17 cellular contexts compared by ENCODE assay signal in the genomic region with DNA sequence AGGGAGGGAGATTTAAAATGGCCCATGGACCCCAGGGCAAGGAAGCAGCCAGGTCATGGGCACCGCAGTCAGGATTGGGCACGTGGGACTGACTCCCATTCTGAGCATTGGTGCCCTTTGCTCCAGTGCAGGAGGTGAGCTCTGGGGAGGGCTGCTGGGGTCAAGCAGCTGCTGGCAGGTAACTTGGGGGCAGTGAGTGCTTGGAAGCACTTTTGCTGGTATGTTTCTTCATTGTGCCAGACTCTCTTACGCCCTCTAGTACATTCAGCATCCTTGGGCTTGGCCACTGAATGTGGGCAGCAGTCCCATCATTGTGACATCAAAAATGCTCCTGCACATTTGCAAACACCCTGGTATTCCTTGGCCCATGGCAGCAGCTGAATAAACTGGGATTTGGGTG. TPM values are rescaled to one million over a fixed set of nuclear protein-coding genes. Genes with fewer than 3 reads are reported as not detected.
A peak's percentile ranks its signal among the peaks of the same experiment; 100 is the strongest.
DNase-seq lines count a peak whose midpoint lies in the region; ATAC-seq and TF ChIP-seq lines count a peak whose summit lies in the region.
"Had no signal": no experiment of that assay in that cellular context is flagged by ENCODE, and none has a peak within 500 bp of the region (broad histone marks: within the 10 kb centered on the region; RNA-seq: fewer than 3 reads in every experiment).

No MANE protein-coding gene starts in this region.

- H3K18ac ChIP-seq in H9 (ENCODE audit: insufficient read length, low read depth, low read length): no peak overlapping the region

- H2BK5ac ChIP-seq in H9 (ENCODE audit: insufficient read length, low read length): no peak overlapping the region

- no peak for TF ChIP-seq CTCF in AG10803 (conservative IDR thresholded peaks at IDR 0.05; ENCODE audit: low read length)
- TF ChIP-seq CTCF in H9 (conservative IDR thresholded peaks at IDR 0.05): no peak

- no peak overlapping the region for H2BK15ac ChIP-seq in H9 (ENCODE audit: low read depth, low read length)

- H3K27ac Mint-ChIP-seq in H9: peak overlapping the region; percentile 49 to 87 (median 87); a peak in 5 of 7 replicates
- no peak overlapping the region for H3K27ac Mint-ChIP-seq in central memory CD8-positive, alpha-beta T cell (ENCODE audit: low read depth)
- H3K27ac Mint-ChIP-seq in naive thymus-derived CD8-positive, alpha-beta T cell: peak overlapping the region in 9 of 10 donors; percentile 31 to 84 (median 69)
- H3K27ac Mint-ChIP-seq in CD4-positive, alpha-beta memory T cell: peak overlapping the region in 3 of 7 donors; percentile 23 to 30 (median 25)
- H3K27ac Mint-ChIP-seq: dendritic cell treated with granulocyte-macrophage colony-stimulating factor and Interleukin-4, amounts not matched to agents 40 ng/mL and 50 ng/mL, for 4 days had no signal

- no peak overlapping the region for H3K56ac ChIP-seq in H9 (ENCODE audit: insufficient read length, low read depth, low read length)

- H4K20me1 ChIP-seq in H9 (ENCODE audit: control insufficient read depth, insufficient read depth, insufficient read length): peaks cover 5% of the 10 kb centered on the region

- no peak overlapping the region for H3K23ac ChIP-seq in H9 (ENCODE audit: insufficient read length, low read depth, low read length)

- peak overlapping the region in 1 of 2 experiments; percentile 6; a peak in 1 of 5 replicates for H3K4me3 Mint-ChIP-seq in H9
- H3K4me3 Mint-ChIP-seq in central memory CD8-positive, alpha-beta T cell: peak overlapping the region; percentile 4
- H3K4me3 Mint-ChIP-seq in naive thymus-derived CD8-positive, alpha-beta T cell: peak overlapping the region in 7 of 10 donors; percentile 7 to 64 (median 33)
- H3K4me3 Mint-ChIP-seq in CD4-positive, alpha-beta memory T cell: peak overlapping the region in 2 of 8 donors; percentile 10 to 38
- H3K4me3 Mint-ChIP-seq: dendritic cell treated with granulocyte-macrophage colony-stimulating factor and Interleukin-4, amounts not matched to agents 40 ng/mL and 50 ng/mL, for 4 days had no signal

- no peaks in the 10 kb centered on the region for H3K9me3 ChIP-seq in H9 (ENCODE audit: control insufficient read depth, low read depth, low read length)
- no peaks in the 10 kb centered on the region for H3K9me3 ChIP-seq in CD4-positive, alpha-beta memory T cell (ENCODE audit: control insufficient read depth in 1 of 2, low read length in 2 of 2)
- H3K9me3 ChIP-seq: sigmoid colon, thyroid gland had no signal

- CTCF ChIA-PET in CD4-positive, alpha-beta memory T cell (lab: Charles Lee; ENCODE audit: partially characterized antibody): interaction anchor here (1.2 to 1.7 kb wide), 2 partner anchors 14 to 77 kb away, joined by 3 to 4 read pairs; no protein-coding TSS in a partner anchor

- peaks cover 9% of the 10 kb centered on the region; the same call in 1 of the 2 replicates for H3K4me1 ChIP-seq in H9 (ENCODE audit: insufficient read depth, low read length)
- H3K4me1 ChIP-seq in CD4-positive, alpha-beta memory T cell (ENCODE audit: insufficient read depth, low read length): peaks cover 61% of the 10 kb centered on the region

- POLR2A ChIA-PET in naive thymus-derived CD8-positive, alpha-beta T cell (lab: Charles Lee): interaction anchor here (0.8 to 1.5 kb wide), 2 partner anchors 29 to 73 kb away, joined by 3 to 4 read pairs; no protein-coding TSS in a partner anchor
- POLR2A ChIA-PET in CD4-positive, alpha-beta memory T cell (lab: Charles Lee; ENCODE audit: partially characterized antibody): interaction anchor here (1.5 kb wide), 1 partner anchor 54 kb away, joined by 3 read pairs; no protein-coding TSS in a partner anchor

- H3T11ph ChIP-seq in H9 (ENCODE audit: low read length): no peak overlapping the region

- no peak overlapping the region for H2BK20ac ChIP-seq in H9 (ENCODE audit: low read depth, low read length, poor library complexity, severe bottlenecking)

- no peak overlapping the region; the same call in 1 of the 2 replicates for H3K14ac ChIP-seq in H9 (ENCODE audit: insufficient read depth, low read length)

- H2BK120ac ChIP-seq in H9 (ENCODE audit: low read depth, low read length, poor library complexity, severe bottlenecking): no peak overlapping the region

- H3K9ac ChIP-seq in H9 (ENCODE audit: extremely low read depth, insufficient read length, low read length): no peak overlapping the region

- H2AFZ ChIP-seq in H9 (ENCODE audit: low read length): no peak overlapping the region

- H3K4ac ChIP-seq in H9 (ENCODE audit: low read depth, low read length): no peak overlapping the region

- H3K27me3 ChIP-seq in H9 (ENCODE audit: insufficient read depth, low read length): no peaks in the 10 kb centered on the region
- H3K27me3 ChIP-seq in CD4-positive, alpha-beta memory T cell (ENCODE audit: insufficient read depth, low read length): no peaks in the 10 kb centered on the region
- H3K27me3 ChIP-seq: sigmoid colon, thyroid gland had no signal

- peaks cover 17% of the 10 kb centered on the region for H3K36me3 ChIP-seq in CD4-positive, alpha-beta memory T cell (ENCODE audit: insufficient read depth, low read length)
- H3K36me3 ChIP-seq: sigmoid colon, thyroid gland had no signal

- H3K27ac ChIP-seq in H9 (ENCODE audit: insufficient read length, low read depth, low read length): no peak overlapping the region
- no peak overlapping the region for H3K27ac ChIP-seq in CD4-positive, alpha-beta memory T cell (ENCODE audit: low read depth, low read length)
- H3K27ac ChIP-seq: thyroid gland had no signal

- no peak overlapping the region for H3K4me2 ChIP-seq in H9 (ENCODE audit: insufficient read depth, insufficient read length, low read length)

- H4K91ac ChIP-seq in H9 (ENCODE audit: insufficient read length, low read depth, low read length): no peak overlapping the region

- intact Hi-C loops in CD4-positive, alpha-beta memory T cell (cut with micrococcal nuclease): loop anchor here (5.0 kb wide), 1 partner anchor 34 kb away; the partner anchor contains the start of gene PRRC2B

- H3K4me3 ChIP-seq in AG10803 (ENCODE audit: low read length): no peak overlapping the region
- H3K4me3 ChIP-seq in CD4-positive, alpha-beta memory T cell (ENCODE audit: low read length in 2 of 2): no peak overlapping the region
- H3K4me3 ChIP-seq: lung, sigmoid colon, thyroid gland had no signal

- no peak overlapping the region for H2AK5ac ChIP-seq in H9 (ENCODE audit: insufficient read length, low read length)

- H3K23me2 ChIP-seq in H9 (ENCODE audit: insufficient read length, low read depth, low read length, poor library complexity, severe bottlenecking): no peaks in the 10 kb centered on the region

- no peak for ATAC-seq in central memory CD8-positive, alpha-beta T cell (replicated peaks; ENCODE audit: extremely low read depth, poor library complexity, severe bottlenecking)
- no peak for ATAC-seq in naive thymus-derived CD8-positive, alpha-beta T cell
- ATAC-seq in HG02938 (IDR thresholded peaks at IDR 0.05; ENCODE audit: unreplicated experiment) (no peak), HG03378 (IDR thresholded peaks at IDR 0.05; ENCODE audit: unreplicated experiment) (no peak), GM19324 (IDR thresholded peaks at IDR 0.05; ENCODE audit: low FRiP score, unreplicated experiment) (no peak)

- no peak overlapping the region for H4K5ac ChIP-seq in H9 (ENCODE audit: insufficient read length, low read depth, low read length)

- peaks cover 46 to 51% of the 10 kb centered on the region in 2 experiments for H3K4me1 Mint-ChIP-seq in H9
- peaks cover 61% of the 10 kb centered on the region for H3K4me1 Mint-ChIP-seq in central memory CD8-positive, alpha-beta T cell
- peaks cover 37 to 85% (median 73%) of the 10 kb centered on the region in 4 donors for H3K4me1 Mint-ChIP-seq in naive thymus-derived CD8-positive, alpha-beta T cell
- H3K4me1 Mint-ChIP-seq in CD4-positive, alpha-beta memory T cell: peaks cover 42 to 73% (median 50%) of the 10 kb centered on the region in 4 donors

- no CpG with 5 or more reads among the region's 3 CpGs for WGBS in H9 (ENCODE audit: extremely low coverage, insufficient read length, low lambda C conversion rate)

- peaks cover 77% of the 10 kb centered on the region for H3K79me2 ChIP-seq in H9 (ENCODE audit: insufficient read depth, low read length)

- no peak overlapping the region for H2BK12ac ChIP-seq in H9 (ENCODE audit: insufficient read length, low read depth, low read length)

- no peaks in the 10 kb centered on the region for H3K9me3 Mint-ChIP-seq in H9
- H3K9me3 Mint-ChIP-seq in central memory CD8-positive, alpha-beta T cell: no peaks in the 10 kb centered on the region
- H3K9me3 Mint-ChIP-seq in naive thymus-derived CD8-positive, alpha-beta T cell: no peaks in the 10 kb centered on the region
- peaks cover 0 to 1% (median 0%) of the 10 kb centered on the region in 8 donors for H3K9me3 Mint-ChIP-seq in CD4-positive, alpha-beta memory T cell
- H3K9me3 Mint-ChIP-seq: dendritic cell treated with granulocyte-macrophage colony-stimulating factor and Interleukin-4, amounts not matched to agents 40 ng/mL and 50 ng/mL, for 4 days had no signal

- no peak overlapping the region for H4K8ac ChIP-seq in H9 (replicated peaks; ENCODE audit: insufficient read length, low read depth, low read length)

- no peaks in the 10 kb centered on the region for H3K27me3 Mint-ChIP-seq in H9 (ENCODE audit: low read depth)
- H3K27me3 Mint-ChIP-seq in central memory CD8-positive, alpha-beta T cell: no peaks in the 10 kb centered on the region
- no peaks in the 10 kb centered on the region for H3K27me3 Mint-ChIP-seq in naive thymus-derived CD8-positive, alpha-beta T cell
- H3K27me3 Mint-ChIP-seq in CD4-positive, alpha-beta memory T cell: no peaks in the 10 kb centered on the region
- H3K27me3 Mint-ChIP-seq: dendritic cell treated with granulocyte-macrophage colony-stimulating factor and Interleukin-4, amounts not matched to agents 40 ng/mL and 50 ng/mL, for 4 days had no signal

- DNase-seq in AG10803 (ENCODE audit: low read depth): peak; percentile 47
- no peak for DNase-seq in H9
- no peak for DNase-seq in central memory CD8-positive, alpha-beta T cell (ENCODE audit: low spot score in 2 of 2)
- DNase-seq in naive thymus-derived CD8-positive, alpha-beta T cell: no peak
- DNase-seq in CD4-positive, alpha-beta memory T cell: no peak
- DNase-seq: activated CD8-positive, alpha-beta memory T cell treated with anti-CD3 and anti-CD28 coated beads for 24 hours; DMS53; Karpas-422; NCI-H1105; NCI-H2081 treated with DMSO at 0.1 percent for 48 hours; thyroid gland had no signal

- H3K36me3 Mint-ChIP-seq in H9 (ENCODE audit: insufficient read depth in 1 of 3, low read depth in 3 of 3): peaks cover 14 to 36% (median 35%) of the 10 kb centered on the region in 3 experiments; a peak in 6 of 7 replicates
- peaks cover 24% of the 10 kb centered on the region for H3K36me3 Mint-ChIP-seq in central memory CD8-positive, alpha-beta T cell (ENCODE audit: insufficient read depth)
- H3K36me3 Mint-ChIP-seq in naive thymus-derived CD8-positive, alpha-beta T cell: peaks cover 0 to 37% (median 2%) of the 10 kb centered on the region in 3 donors
- peaks cover 8 to 25% of the 10 kb centered on the region in 2 donors for H3K36me3 Mint-ChIP-seq in CD4-positive, alpha-beta memory T cell

- H3K79me1 ChIP-seq in H9 (ENCODE audit: insufficient read depth, low read depth, low read length, poor library complexity, severe bottlenecking): no peaks in the 10 kb centered on the region

RNA-seq across cellular contexts. Expression of gene PRRC2B, which starts 32.7 kb away (rescaled TPM):
- total RNA-seq in H9 (2021): 243 and 251 TPM in 2 replicates
- 100 to 1,000 TPM; 383 to 386 TPM for total RNA-seq in naive thymus-derived CD8-positive, alpha-beta T cell
- 10 to 100 TPM; 13.4 to 56.3 (median 27.9) TPM for polyA plus RNA-seq in naive thymus-derived CD8-positive, alpha-beta T cell
- total RNA-seq in CD4-positive, alpha-beta memory T cell: 100 to 1,000 TPM; 335 to 343 TPM
- 10 to 100 TPM in 1 of 2 donors, 1 to 10 TPM in 1; 2.7 to 46.9 TPM for polyA plus RNA-seq in CD4-positive, alpha-beta memory T cell
